In genomic region chr1:92831762-92832536, GRCh38 we compare ENCODE assay signal across 1 cellular context.
A peak's percentile ranks its signal among the peaks of the same experiment; 100 is the strongest.
TF ChIP-seq lines count a peak whose summit lies in the region.

Gene RPL5, plus strand, starts transcription at chr1:92832040. Its CDS starts 75 bp downstream, at chr1:92832115.

TF ChIP-seq in HEK293, 187 proteins besides CTCF, POLR2A, EP300 and RAD21 (continued from another document):
- TF ChIP-seq ZNF23 (tag by site-specific recombination; IDR thresholded peaks at IDR 0.05; ENCODE audit: borderline replicate concordance): peak; percentile 13; the same call in 1 of the 2 replicates
- TF ChIP-seq ZNF132 (tag by site-specific recombination; IDR thresholded peaks at IDR 0.05; ENCODE audit: borderline replicate concordance): no peak
- TF ChIP-seq ZNF600 (tag by site-specific recombination; IDR thresholded peaks at IDR 0.05): peak; percentile 62; the same call in 1 of the 2 replicates
- TF ChIP-seq ZNF48 (tag by site-specific recombination; IDR thresholded peaks at IDR 0.05): no peak
- TF ChIP-seq ZNF24 (tag by site-specific recombination; IDR thresholded peaks at IDR 0.05): peak; percentile 95
- TF ChIP-seq ZNF121 (tag by site-specific recombination; IDR thresholded peaks at IDR 0.05): peak; percentile 63
- TF ChIP-seq ZNF2 (tag by site-specific recombination; IDR thresholded peaks at IDR 0.05): peak; percentile 99
- no peak for TF ChIP-seq ZNF26 (tag by site-specific recombination; IDR thresholded peaks at IDR 0.05)
- TF ChIP-seq TCF7L2 (IDR thresholded peaks at IDR 0.05; ENCODE audit: borderline replicate concordance, low read depth, low read length): no peak
- TF ChIP-seq KLF10 (tag by site-specific recombination; IDR thresholded peaks at IDR 0.05): peak; percentile 66; the same call in 1 of the 2 replicates
